Comparison of ENCODE assay signal across 8 cellular contexts in the genomic region with DNA sequence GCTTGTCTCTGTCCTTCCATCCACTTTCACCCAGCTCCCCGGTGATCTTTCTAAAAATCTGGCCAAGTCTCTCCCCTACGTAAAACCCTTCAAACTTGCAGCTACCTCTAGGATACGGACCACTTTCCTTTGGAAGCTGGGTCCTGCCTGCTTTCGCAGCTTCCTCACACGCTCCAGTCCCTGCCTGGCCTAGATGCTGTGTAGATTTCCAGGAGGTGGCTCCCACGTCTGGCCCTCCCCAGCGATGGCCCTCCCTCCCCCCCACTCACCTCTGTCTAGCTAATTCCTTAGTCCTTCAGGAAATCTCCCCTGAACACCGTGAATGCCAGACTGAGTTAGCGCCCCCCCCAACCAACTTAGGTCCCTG. TPM values are rescaled to one million over a fixed set of nuclear protein-coding genes. Genes with fewer than 3 reads are reported as not detected.
DNase-seq lines count a peak whose midpoint lies in the region; ATAC-seq and TF ChIP-seq lines count a peak whose summit lies in the region.

No MANE protein-coding gene starts in this region.

- H3K9me3 ChIP-seq in left ventricle myocardium inferior (replicated peaks) (no peaks in the 10 kb centered on the region), upper lobe of left lung (no peaks in the 10 kb centered on the region)

- no peak overlapping the region for H2BK5ac ChIP-seq in mesendoderm (ENCODE audit: low read length)

- peaks cover 4% of the 10 kb centered on the region for H3K9me3 Mint-ChIP-seq in activated T-helper 1 cell treated with anti-CD3 and anti-CD28 coated beads, Interleukin-12 subunit alpha, Interleukin-12 subunit beta, Interleukin-2, Interleukin-4 antibody, amounts not matched to agents 30 ng/mL and 10 ng/mL and 1 ng/mL, durations not matched to agents 14 hours and 24 hours and 36 hours

- H3K4me1 ChIP-seq in left ventricle myocardium inferior (peaks cover 40% of the 10 kb centered on the region), mesendoderm (ENCODE audit: control insufficient read depth, low read depth, low read length) (peaks cover 5% of the 10 kb centered on the region), upper lobe of left lung (peaks cover 22 to 29% (median 26%) of the 10 kb centered on the region in 4 donors)

- H3K18ac ChIP-seq in mesendoderm (ENCODE audit: low read length), result peak overlapping the region; percentile 15

- H3K23ac ChIP-seq in mesendoderm (ENCODE audit: low read length), result no peak overlapping the region

- no peak overlapping the region for H2BK120ac ChIP-seq in mesendoderm (ENCODE audit: low read depth, low read length)

- no peak overlapping the region for H3K27ac ChIP-seq in left ventricle myocardium inferior (replicated peaks)
- no peak overlapping the region for H3K27ac ChIP-seq in mesendoderm (ENCODE audit: low read depth, low read length)
- peak overlapping the region in 1 of 4 donors; percentile 89 for H3K27ac ChIP-seq in upper lobe of left lung

- no peak for TF ChIP-seq EP300 in upper lobe of left lung (IDR thresholded peaks at IDR 0.05)

- intact Hi-C loops in left ventricle myocardium inferior (cut with micrococcal nuclease) (no loop called here), left ventricle myocardium superior (cut with micrococcal nuclease) (no loop called here)
- intact Hi-C loops in activated T-helper 1 cell treated with anti-CD3 and anti-CD28 coated beads, Interleukin-12 subunit alpha, Interleukin-12 subunit beta, Interleukin-2, Interleukin-4 antibody, amounts not matched to agents 30 ng/mL and 10 ng/mL and 1 ng/mL, durations not matched to agents 14 hours and 24 hours and 36 hours (cut with micrococcal nuclease), result loop anchor here (1.0 to 5.0 kb wide), 6 partner anchors 23 to 309 kb away; partner anchors contain the start of genes ACSF2, ANKRD40, RSAD1 and XYLT2

- no peaks in the 10 kb centered on the region for H3K27me3 ChIP-seq in left ventricle myocardium inferior (ENCODE audit: low read depth)
- H3K27me3 ChIP-seq in mesendoderm (ENCODE audit: insufficient read depth, low read length, poor library complexity), result no peaks in the 10 kb centered on the region
- no peaks in the 10 kb centered on the region for H3K27me3 ChIP-seq in upper lobe of left lung

- H3K4me3 ChIP-seq in left ventricle myocardium inferior, result peak overlapping the region; percentile 95
- no peak overlapping the region for H3K4me3 ChIP-seq in mesendoderm (ENCODE audit: low read length)
- H3K4me3 ChIP-seq in upper lobe of left lung, result peak overlapping the region in 3 of 4 donors; percentile 88 to 99 (median 95)

- H3K27ac Mint-ChIP-seq in activated T-helper 1 cell treated with anti-CD3 and anti-CD28 coated beads, Interleukin-12 subunit alpha, Interleukin-12 subunit beta, Interleukin-2, Interleukin-4 antibody, amounts not matched to agents 30 ng/mL and 10 ng/mL and 1 ng/mL, durations not matched to agents 14 hours and 24 hours and 36 hours, result peak overlapping the region; percentile 70

- H3K4me1 Mint-ChIP-seq in activated T-helper 1 cell treated with anti-CD3 and anti-CD28 coated beads, Interleukin-12 subunit alpha, Interleukin-12 subunit beta, Interleukin-2, Interleukin-4 antibody, amounts not matched to agents 30 ng/mL and 10 ng/mL and 1 ng/mL, durations not matched to agents 14 hours and 24 hours and 36 hours (ENCODE audit: low read depth), result peaks cover 31% of the 10 kb centered on the region

- H3K4me3 Mint-ChIP-seq in activated T-helper 1 cell treated with anti-CD3 and anti-CD28 coated beads, Interleukin-12 subunit alpha, Interleukin-12 subunit beta, Interleukin-2, Interleukin-4 antibody, amounts not matched to agents 30 ng/mL and 10 ng/mL and 1 ng/mL, durations not matched to agents 14 hours and 24 hours and 36 hours, result peak overlapping the region; percentile 99

- H2AK5ac ChIP-seq in mesendoderm (ENCODE audit: low read length), result no peak overlapping the region

- H3K9ac ChIP-seq in mesendoderm (ENCODE audit: low read length), result peak overlapping the region; percentile 79

- H3K4me2 ChIP-seq in mesendoderm (ENCODE audit: low read length), result peak overlapping the region; percentile 87

- no peak for TF ChIP-seq POLR2A in upper lobe of left lung (IDR thresholded peaks at IDR 0.05)

- DNase-seq in left ventricle myocardium inferior, result no peak
- DNase-seq in left ventricle myocardium superior, result no peak
- no peak for DNase-seq in activated T-helper 1 cell treated with anti-CD3 and anti-CD28 coated beads, Interleukin-12 subunit alpha, Interleukin-12 subunit beta, Interleukin-2, Interleukin-4 antibody, amounts not matched to agents 30 ng/mL and 10 ng/mL and 1 ng/mL, durations not matched to agents 14 hours and 24 hours and 36 hours (ENCODE audit: low spot score)
- DNase-seq in mesendoderm, result peak; percentile 37
- no peak for DNase-seq in upper lobe of left lung
- no peak for DNase-seq in nucleus accumbens (lab: John Stamatoyannopoulos, UW)
- DNase-seq in GOT3 (lab: John Stamatoyannopoulos, UW), result no peak

- peaks cover 25% of the 10 kb centered on the region for H3K79me2 ChIP-seq in mesendoderm (ENCODE audit: control insufficient read depth, insufficient read depth, low read length)

- H2BK15ac ChIP-seq in mesendoderm (replicated peaks; ENCODE audit: low read depth), result no peak overlapping the region

- peaks cover 21% of the 10 kb centered on the region for H3K36me3 ChIP-seq in left ventricle myocardium inferior
- H3K36me3 ChIP-seq in mesendoderm (ENCODE audit: control insufficient read depth, insufficient read depth, low read length), result peaks cover 14% of the 10 kb centered on the region
- peaks cover 13 to 26% (median 22%) of the 10 kb centered on the region in 4 donors for H3K36me3 ChIP-seq in upper lobe of left lung

- no peak overlapping the region for H4K8ac ChIP-seq in mesendoderm (ENCODE audit: low read depth, low read length)

- peak overlapping the region; percentile 84 for H4K5ac ChIP-seq in mesendoderm (ENCODE audit: low read length)

- no peaks in the 10 kb centered on the region for H3K27me3 Mint-ChIP-seq in activated T-helper 1 cell treated with anti-CD3 and anti-CD28 coated beads, Interleukin-12 subunit alpha, Interleukin-12 subunit beta, Interleukin-2, Interleukin-4 antibody, amounts not matched to agents 30 ng/mL and 10 ng/mL and 1 ng/mL, durations not matched to agents 14 hours and 24 hours and 36 hours (ENCODE audit: insufficient read depth)

- no peak for TF ChIP-seq CTCF in left ventricle myocardium inferior (IDR thresholded peaks at IDR 0.05; ENCODE audit: borderline replicate concordance)
- no peak for TF ChIP-seq CTCF in upper lobe of left lung (IDR thresholded peaks at IDR 0.05)

- peaks cover 26% of the 10 kb centered on the region for H3K79me1 ChIP-seq in mesendoderm (ENCODE audit: low read length)

- WGBS in mesendoderm (ENCODE audit: extremely low coverage, insufficient coverage, low lambda C conversion rate), result no CpG with 5 or more reads among the region's 9 CpGs
- 55 to 59% methylated on average over 9 of the region's 9 CpGs for WGBS in upper lobe of left lung, 2 donors

- H3K4ac ChIP-seq in mesendoderm (ENCODE audit: low read depth, low read length), result no peak overlapping the region

- peak overlapping the region; percentile 92 for H3K56ac ChIP-seq in mesendoderm (ENCODE audit: low read length)

- H3K36me3 Mint-ChIP-seq in activated T-helper 1 cell treated with anti-CD3 and anti-CD28 coated beads, Interleukin-12 subunit alpha, Interleukin-12 subunit beta, Interleukin-2, Interleukin-4 antibody, amounts not matched to agents 30 ng/mL and 10 ng/mL and 1 ng/mL, durations not matched to agents 14 hours and 24 hours and 36 hours (ENCODE audit: low read depth), result peaks cover 27% of the 10 kb centered on the region

- ATAC-seq in left ventricle myocardium superior, result no peak
- ATAC-seq in upper lobe of left lung (ENCODE audit: low FRiP score in 2 of 2), result no peak
- no peak for ATAC-seq in GM19328 (IDR thresholded peaks at IDR 0.05; ENCODE audit: unreplicated experiment)

RNA-seq across cellular contexts. Expression of gene LRRC59, which starts 0.6 kb away (rescaled TPM):
- 23.7 TPM for total RNA-seq in left ventricle myocardium inferior
- total RNA-seq in left ventricle myocardium superior, result 22.8 TPM
- total RNA-seq in activated T-helper 1 cell treated with anti-CD3 and anti-CD28 coated beads, Interleukin-12 subunit alpha, Interleukin-12 subunit beta, Interleukin-2, Interleukin-4 antibody, amounts not matched to agents 30 ng/mL and 10 ng/mL and 1 ng/mL, durations not matched to agents 14 hours and 24 hours and 36 hours, result 113 and 116 TPM in 2 replicates
- polyA plus RNA-seq in mesendoderm (2013, experiment 1 of 2), result 88.3 TPM
- 89.3 TPM for polyA plus RNA-seq in mesendoderm (2013, experiment 2 of 2)
- 100 to 1,000 TPM in 1 of 6 donors, 10 to 100 TPM in 5; 19.9 to 135 (median 67.0) TPM for total RNA-seq in upper lobe of left lung

RNA-seq across cellular contexts. Expression of gene EME1, which starts 24.9 kb away (rescaled TPM):
- 0.74 TPM for total RNA-seq in left ventricle myocardium inferior
- 0.35 TPM for total RNA-seq in left ventricle myocardium superior
- total RNA-seq in activated T-helper 1 cell treated with anti-CD3 and anti-CD28 coated beads, Interleukin-12 subunit alpha, Interleukin-12 subunit beta, Interleukin-2, Interleukin-4 antibody, amounts not matched to agents 30 ng/mL and 10 ng/mL and 1 ng/mL, durations not matched to agents 14 hours and 24 hours and 36 hours, result 27.7 and 32.9 TPM in 2 replicates
- polyA plus RNA-seq in mesendoderm (2013, experiment 1 of 2), result 7.3 TPM
- 7.1 TPM for polyA plus RNA-seq in mesendoderm (2013, experiment 2 of 2)
- 10 to 100 TPM in 1 of 6 donors, 1 to 10 TPM in 2, under 1 TPM in 1, not detected in 2; 0.30 to 12.1 (median 1.2) TPM for total RNA-seq in upper lobe of left lung

RNA-seq across cellular contexts. Expression of gene MRPL27, which starts 24.9 kb away (rescaled TPM):
- total RNA-seq in left ventricle myocardium inferior, result 85.0 TPM
- total RNA-seq in left ventricle myocardium superior, result 79.3 TPM
- total RNA-seq in activated T-helper 1 cell treated with anti-CD3 and anti-CD28 coated beads, Interleukin-12 subunit alpha, Interleukin-12 subunit beta, Interleukin-2, Interleukin-4 antibody, amounts not matched to agents 30 ng/mL and 10 ng/mL and 1 ng/mL, durations not matched to agents 14 hours and 24 hours and 36 hours, result 73.4 and 78.7 TPM in 2 replicates
- 99.9 TPM for polyA plus RNA-seq in mesendoderm (2013, experiment 1 of 2)
- polyA plus RNA-seq in mesendoderm (2013, experiment 2 of 2), result 99.9 TPM
- total RNA-seq in upper lobe of left lung, result 10 to 100 TPM in 5 of 6 donors, 1 to 10 TPM in 1; 7.3 to 59.1 (median 50.6) TPM

RNA-seq across cellular contexts. Expression of gene ACSF2, which starts 28.1 kb away (rescaled TPM):
- total RNA-seq in left ventricle myocardium inferior (18.2 TPM), left ventricle myocardium superior (22.5 TPM), upper lobe of left lung (100 to 1,000 TPM in 4 of 6 donors, 10 to 100 TPM in 2; 52.3 to 239 (median 120) TPM)
- total RNA-seq in activated T-helper 1 cell treated with anti-CD3 and anti-CD28 coated beads, Interleukin-12 subunit alpha, Interleukin-12 subunit beta, Interleukin-2, Interleukin-4 antibody, amounts not matched to agents 30 ng/mL and 10 ng/mL and 1 ng/mL, durations not matched to agents 14 hours and 24 hours and 36 hours, result 8.8 and 11.3 TPM in 2 replicates
- 8.5 TPM for polyA plus RNA-seq in mesendoderm (2013, experiment 1 of 2)
- polyA plus RNA-seq in mesendoderm (2013, experiment 2 of 2), result 9.2 TPM

RNA-seq across cellular contexts. Expression of gene XYLT2, which starts 52.0 kb away (rescaled TPM):
- 12.6 TPM for total RNA-seq in left ventricle myocardium inferior
- total RNA-seq in left ventricle myocardium superior, result 18.0 TPM
- 63.0 and 63.9 TPM in 2 replicates for total RNA-seq in activated T-helper 1 cell treated with anti-CD3 and anti-CD28 coated beads, Interleukin-12 subunit alpha, Interleukin-12 subunit beta, Interleukin-2, Interleukin-4 antibody, amounts not matched to agents 30 ng/mL and 10 ng/mL and 1 ng/mL, durations not matched to agents 14 hours and 24 hours and 36 hours
- 7.8 TPM for polyA plus RNA-seq in mesendoderm (2013, experiment 1 of 2)
- polyA plus RNA-seq in mesendoderm (2013, experiment 2 of 2), result 7.8 TPM
- 10 to 100 TPM; 16.4 to 33.5 (median 19.2) TPM for total RNA-seq in upper lobe of left lung
